ENCODE assay signal across 8 cellular contexts in genomic region chr10:59240581-59241183, GRCh38.
A peak's percentile ranks its signal among the peaks of the same experiment; 100 is the strongest.
DNase-seq lines count a peak whose midpoint lies in the region; ATAC-seq, FAIRE-seq and TF ChIP-seq lines count a peak whose summit lies in the region.

No MANE protein-coding gene starts in this region.

- H3K27ac ChIP-seq in AG04450 (ENCODE audit: low read depth, low read length) (no peak overlapping the region), dorsolateral prefrontal cortex (peak overlapping the region in 57 of 59 donors; percentile 7 to 84 (median 68)), neuronal stem cell (replicated peaks; ENCODE audit: low read length) (no peak overlapping the region)

- H3K18ac ChIP-seq in neuronal stem cell (ENCODE audit: low read length): no peak overlapping the region

- H3K79me1 ChIP-seq in neuronal stem cell (ENCODE audit: low read depth, low read length): no peaks in the 10 kb centered on the region

- ATAC-seq in HG03469 (IDR thresholded peaks at IDR 0.05; ENCODE audit: unreplicated experiment) (no peak), HG03460 (IDR thresholded peaks at IDR 0.05; ENCODE audit: unreplicated experiment) (no peak)

- no peak overlapping the region for H4K91ac ChIP-seq in neuronal stem cell (ENCODE audit: low read depth, low read length, poor library complexity)

- no peak overlapping the region for H3K4ac ChIP-seq in neuronal stem cell (ENCODE audit: low read length)

- no CpG with 5 or more reads among the region's 2 CpGs for WGBS in neuronal stem cell (ENCODE audit: extremely low coverage in 2 of 2, insufficient read length in 2 of 2, insufficient replicate concordance in 1 of 2), 2 donors

- intact Hi-C loops in dorsolateral prefrontal cortex (cut with DNase I): loop anchor here (2.0 to 5.0 kb wide), 6 partner anchors 97 to 382 kb away; partner anchors contain the start of gene FAM13C (in 2 of the 2)

- no peak overlapping the region for H4K8ac ChIP-seq in neuronal stem cell (ENCODE audit: low read depth, low read length)

- POLR2A ChIA-PET in AG04450 (lab: Yijun Ruan, JAX): no interaction called here

- DNase-seq in AG04450 (ENCODE audit: low read depth, low spot score) (peak; percentile 21), NCI-H774 (lab: John Stamatoyannopoulos, UW) (peak; percentile 12), dorsolateral prefrontal cortex (no peak), neuronal stem cell (ENCODE audit: low spot score) (peak; percentile 38), GM12891 (ENCODE audit: insufficient read length, low spot score) (no peak)

- no peak overlapping the region for H2BK15ac ChIP-seq in neuronal stem cell (ENCODE audit: low read length)

- H2AFZ ChIP-seq in neuronal stem cell (ENCODE audit: low read length): no peak overlapping the region

- TF ChIP-seq POLR2A in GM12891 (IDR thresholded peaks at IDR 0.05; ENCODE audit: low read depth, low read length): no peak

- no peak overlapping the region for H2AK5ac ChIP-seq in neuronal stem cell (ENCODE audit: low read depth, low read length)

- peaks cover 0 to 8% of the 10 kb centered on the region in 2 donors for H3K36me3 ChIP-seq in neuronal stem cell (replicated peaks in 1 of 2; ENCODE audit: control insufficient read depth in 2 of 2, insufficient read depth in 2 of 2, low read length in 2 of 2)

- no peak for FAIRE-seq in GM12891 (lab: Jason Lieb, UNC)

- H2BK12ac ChIP-seq in neuronal stem cell (ENCODE audit: low read length): no peak overlapping the region

- peak; percentile 54 for TF ChIP-seq CTCF in AG04450 (IDR thresholded peaks at IDR 0.05; ENCODE audit: low read depth, low read length)
- peak; percentile 40 for TF ChIP-seq CTCF in GM12873 (IDR thresholded peaks at IDR 0.05; ENCODE audit: insufficient read depth, low read depth, low read length, missing control alignments)
- peak; percentile 63 to 95 (median 82) for TF ChIP-seq CTCF in dorsolateral prefrontal cortex (IDR thresholded peaks at IDR 0.05 in 54 of 56, conservative IDR thresholded peaks at IDR 0.05 in 2 of 56; ENCODE audit: low read depth in 1 of 56, partially characterized antibody in 56 of 56)

- H2BK120ac ChIP-seq in neuronal stem cell (ENCODE audit: low read depth, low read length): no peak overlapping the region

- no peak overlapping the region for H2BK5ac ChIP-seq in neuronal stem cell (ENCODE audit: low read length)

- no peak overlapping the region for H3K23ac ChIP-seq in neuronal stem cell (ENCODE audit: low read depth, low read length, poor library complexity)

- peaks cover 0 to 3% of the 10 kb centered on the region in 2 donors for H3K4me1 ChIP-seq in neuronal stem cell (ENCODE audit: control insufficient read depth in 2 of 2, insufficient read depth in 1 of 2, low read depth in 1 of 2, low read length in 2 of 2)

- no peaks in the 10 kb centered on the region for H3K27me3 ChIP-seq in AG04450 (ENCODE audit: control insufficient read depth, insufficient read depth, low read length)
- no peaks in the 10 kb centered on the region for H3K27me3 ChIP-seq in dorsolateral prefrontal cortex
- no peaks in the 10 kb centered on the region for H3K27me3 ChIP-seq in neuronal stem cell (ENCODE audit: control insufficient read depth in 3 of 3, insufficient read depth in 3 of 3, low read depth in 1 of 3, low read length in 3 of 3)

- no peak overlapping the region for H3K9ac ChIP-seq in neuronal stem cell (ENCODE audit: low read depth, low read length, poor library complexity)

- CTCF ChIA-PET in AG04450 (lab: Charles Lee): interaction anchor here (0.6 to 2.8 kb wide), 16 partner anchors 8 to 386 kb away, joined by 3 to 41 read pairs (median 3); no protein-coding TSS in a partner anchor

- no peak overlapping the region for H3K14ac ChIP-seq in neuronal stem cell (ENCODE audit: low read length)

- H3K4me3 ChIP-seq in AG04450 (ENCODE audit: low read depth, low read length) (no peak overlapping the region), dorsolateral prefrontal cortex (no peak overlapping the region), neuronal stem cell (ENCODE audit: low read length in 2 of 2) (no peak overlapping the region)

- no peak overlapping the region for H3K4me2 ChIP-seq in neuronal stem cell (ENCODE audit: insufficient read depth, low read length, poor library complexity, severe bottlenecking)

- H3K9me3 ChIP-seq in AG04450 (ENCODE audit: control insufficient read depth, insufficient read depth, low read length) (no peaks in the 10 kb centered on the region), neuronal stem cell (replicated peaks in 1 of 2; ENCODE audit: control insufficient read depth in 2 of 2, insufficient read depth in 1 of 2, low read depth in 1 of 2, low read length in 2 of 2) (peaks cover 0 to 2% of the 10 kb centered on the region in 2 donors)

TF ChIP-seq in GM12891, 5 proteins besides CTCF, POLR2A, EP300 and RAD21:
- TF ChIP-seq POU2F2 (IDR thresholded peaks at IDR 0.05; ENCODE audit: low read depth, low read length) (no peak), TAF1 (IDR thresholded peaks at IDR 0.05; ENCODE audit: low read depth, low read length) (no peak), SPI1 (IDR thresholded peaks at IDR 0.05; ENCODE audit: low read depth, low read length) (no peak), PAX5 (IDR thresholded peaks at IDR 0.05; ENCODE audit: insufficient read depth, low read length, severe bottlenecking) (no peak), POLR2AphosphoS5 (IDR thresholded peaks at IDR 0.05; ENCODE audit: low read depth, low read length) (no peak)

Comparison
In these comparisons a context has a peak if more than half of its experiments do, and no peak if none do; other contexts are left out.
1. DNase-seq: peak in AG04450 (single experiment), NCI-H774 (single experiment) and neuronal stem cell (single experiment); none in dorsolateral prefrontal cortex (0 of 10) and GM12891 (single experiment).
2. H3K27ac ChIP-seq: peak in dorsolateral prefrontal cortex (57 of 59); none in AG04450 (single experiment) and neuronal stem cell (single experiment).
3. Peak in every context shown above with its lines, with median percentiles within 50 percentile points of each other: CTCF ChIP-seq.